ENCODE assay signal across 8 cellular contexts in the genomic region with DNA sequence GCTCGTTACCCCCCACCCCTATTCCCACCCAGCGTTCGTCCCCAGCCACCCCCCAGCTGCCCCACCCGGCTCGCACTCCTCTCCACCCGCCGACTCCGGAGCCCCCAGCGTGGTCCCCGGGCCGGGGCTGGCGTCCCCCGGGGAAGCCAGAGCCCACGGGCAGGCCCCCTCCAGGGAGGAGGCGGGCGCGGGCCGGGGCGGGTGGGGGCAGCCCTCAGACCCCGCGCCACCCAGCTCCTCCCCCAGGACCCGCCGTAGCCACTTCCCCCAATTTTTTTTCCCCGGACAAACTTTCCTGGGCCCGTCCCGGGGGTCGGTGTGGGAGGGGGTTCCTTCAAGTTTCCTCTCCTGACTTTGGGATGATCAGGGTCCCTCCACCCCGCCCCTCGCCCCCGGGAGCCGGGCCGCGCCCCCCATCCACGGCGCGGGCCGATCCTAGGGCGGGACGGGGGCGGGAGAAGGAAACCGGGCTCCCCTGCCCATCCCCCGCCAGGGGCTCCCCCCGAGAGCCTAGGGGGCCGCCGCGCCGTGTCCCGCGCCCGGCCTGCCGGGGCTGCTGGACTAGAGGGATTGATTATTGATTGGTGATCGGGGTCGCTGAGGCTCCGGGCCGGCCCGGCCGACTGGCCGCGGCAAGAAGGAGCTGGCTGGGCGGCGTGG. TPM values are rescaled to one million over a fixed set of nuclear protein-coding genes. Genes with fewer than 3 reads are reported as not detected.
DNase-seq lines count a peak whose midpoint lies in the region; TF ChIP-seq lines count a peak whose summit lies in the region.

No MANE protein-coding gene starts in this region.

- POLR2A ChIA-PET in BJ (lab: Charles Lee) = interaction anchor here (0.7 kb wide), 1 partner anchor 27 kb away, joined by 4 read pairs; no protein-coding TSS in a partner anchor

- H3K36me3 ChIP-seq in BJ (ENCODE audit: control insufficient read depth, insufficient read depth, low read length) (peaks cover 1% of the 10 kb centered on the region; the same call in 1 of the 2 replicates), NT2/D1 (ENCODE audit: insufficient read depth, insufficient read length, low read length) (no peaks in the 10 kb centered on the region), esophagus muscularis mucosa (no peaks in the 10 kb centered on the region)

- CTCF ChIA-PET in BJ (lab: Yijun Ruan, JAX) = interaction anchor here (0.6 to 1.6 kb wide), 3 partner anchors 19 to 199 kb away, joined by 3 to 4 read pairs (median 4); no protein-coding TSS in a partner anchor

- peak overlapping the region; percentile 85 for H3K4me3 ChIP-seq in BJ (ENCODE audit: low read depth, low read length)
- peak overlapping the region; percentile 28 for H3K4me3 ChIP-seq in NT2/D1 (ENCODE audit: insufficient read length, low read depth)
- H3K4me3 ChIP-seq in esophagus muscularis mucosa = peak overlapping the region; percentile 76 to 98 (median 88)

- DNase-seq in BJ (ENCODE audit: low read depth) = no peak
- DNase-seq in NT2/D1 (ENCODE audit: low read depth, low spot score) = no peak
- no peak for DNase-seq in esophagus muscularis mucosa (ENCODE audit: extremely low spot score)
- DNase-seq in GM19240 (ENCODE audit: insufficient read length, low spot score) = no peak
- DNase-seq in NK-92 (lab: John Stamatoyannopoulos, UW; ENCODE audit: unreplicated experiment) = no peak
- no peak for DNase-seq in activated CD8-positive, alpha-beta memory T cell treated with anti-CD3 and anti-CD28 coated beads, Interleukin-2, amount 50 U/mL, for 48 hours
- no peak for DNase-seq in GM19238 (ENCODE audit: insufficient read length, low spot score)

- WGBS in esophagus muscularis mucosa = no CpG with 5 or more reads among the region's 61 CpGs

- peaks cover 3% of the 10 kb centered on the region for H3K36me3 Mint-ChIP-seq in nephron (ENCODE audit: low read depth)

- no peak overlapping the region for H3K9ac ChIP-seq in NT2/D1 (ENCODE audit: insufficient read length, low read depth)

- TF ChIP-seq POLR2A in esophagus muscularis mucosa (IDR thresholded peaks at IDR 0.05; ENCODE audit: low read depth) = no peak

- intact Hi-C loops in esophagus muscularis mucosa (cut with DNase I) = loop anchor here (10.0 kb wide), 1 partner anchor 665 kb away; no protein-coding TSS in a partner anchor

- H3K27me3 ChIP-seq in BJ (ENCODE audit: control insufficient read depth, insufficient read depth, low read length) (no peaks in the 10 kb centered on the region; the same call in 1 of the 2 replicates), NT2/D1 (ENCODE audit: insufficient read depth, insufficient read length) (peaks cover 81% of the 10 kb centered on the region), esophagus muscularis mucosa (peaks cover 0 to 12% (median 0%) of the 10 kb centered on the region in 4 donors)

- no peaks in the 10 kb centered on the region for H3K9me3 Mint-ChIP-seq in nephron

- H3K4me1 ChIP-seq in NT2/D1 (ENCODE audit: insufficient read depth, insufficient read length) (peaks cover 7% of the 10 kb centered on the region), esophagus muscularis mucosa (peaks cover 21 to 67% (median 57%) of the 10 kb centered on the region in 4 donors)

- H3K9me3 ChIP-seq in NT2/D1 (ENCODE audit: insufficient read depth, low read length) (no peaks in the 10 kb centered on the region), esophagus muscularis mucosa (no peaks in the 10 kb centered on the region)

- peak overlapping the region; percentile 93 to 99 (median 96) for H3K27ac ChIP-seq in esophagus muscularis mucosa (replicated peaks in 1 of 4)

- H3K27ac Mint-ChIP-seq in nephron = peak overlapping the region in 2 of 3 experiments; percentile 46 to 75

- no peak for TF ChIP-seq EP300 in esophagus muscularis mucosa (IDR thresholded peaks at IDR 0.05)

- peak overlapping the region; percentile 78 to 82 (median 80) for H3K4me3 Mint-ChIP-seq in nephron

- H3K4me1 Mint-ChIP-seq in nephron = peaks cover 58% of the 10 kb centered on the region

- TF ChIP-seq CTCF in BJ (IDR thresholded peaks at IDR 0.05; ENCODE audit: insufficient read depth, low read depth, low read length) (no peak), esophagus muscularis mucosa (IDR thresholded peaks at IDR 0.05) (no peak), nephron (IDR thresholded peaks at IDR 0.05; ENCODE audit: unreplicated experiment in 3 of 3) (no peak)

- peaks cover 54% of the 10 kb centered on the region for H3K27me3 Mint-ChIP-seq in nephron (ENCODE audit: low read depth)

RNA-seq across cellular contexts. Expression of a gene that starts 0.9 kb away (rescaled TPM):
- 3.6 and 5.1 TPM in 2 replicates for polyA plus RNA-seq in BJ (2011; rRNA removed)
- polyA minus RNA-seq in BJ (2011; rRNA and poly(A)+ RNA removed) = 8.0 and 11.7 TPM in 2 replicates
- 10 to 100 TPM; 17.1 to 45.5 (median 24.6) TPM for total RNA-seq in esophagus muscularis mucosa

Comparison
In these comparisons a context has a peak if more than half of its experiments do, and no peak if none do; other contexts are left out.
1. H3K4me3 ChIP-seq: peak in every context shown above with its lines; median percentile 88 in esophagus muscularis mucosa; 85 in BJ; 28 in NT2/D1.